Comparison of ENCODE assay signal across 8 cellular contexts in the genomic region with DNA sequence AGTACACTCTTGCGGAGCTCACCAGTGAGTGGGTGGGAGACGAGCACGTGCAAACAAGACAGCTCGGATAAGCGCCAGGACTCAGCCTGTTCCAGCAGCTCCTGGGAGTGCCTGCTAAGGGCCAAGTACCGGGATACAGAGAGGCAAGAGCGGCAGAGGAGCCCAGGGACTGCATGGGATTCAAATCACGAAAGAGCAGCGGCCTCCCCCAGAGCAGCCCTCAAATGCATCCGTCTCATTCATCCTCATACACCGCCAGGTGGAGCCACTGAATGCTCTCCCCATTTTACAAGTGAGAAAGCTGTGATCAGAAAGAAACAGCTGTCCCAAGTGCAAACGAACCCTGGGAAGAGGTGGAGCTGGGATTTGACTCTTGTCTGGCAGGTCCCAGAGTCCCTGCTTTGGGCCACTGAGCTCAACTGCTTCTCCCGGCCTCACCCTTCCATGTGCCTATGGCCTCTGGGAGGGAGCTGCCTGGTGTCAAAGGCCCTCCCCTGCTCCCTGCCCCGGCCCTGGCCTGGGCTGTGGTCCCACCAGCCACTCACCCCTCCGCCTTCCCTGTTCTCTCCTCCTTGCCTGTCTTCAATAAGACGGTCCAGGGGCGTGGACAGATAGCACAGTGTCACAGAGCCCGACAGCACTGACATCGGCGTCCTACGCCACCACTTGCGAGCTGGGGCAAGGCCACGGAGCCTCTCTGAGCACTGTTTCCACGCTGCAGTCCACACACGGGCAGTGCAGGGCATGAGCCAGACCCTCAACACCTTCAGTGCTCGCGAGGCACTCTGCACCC.
DNase-seq lines count a peak whose midpoint lies in the region; ATAC-seq lines count a peak whose summit lies in the region.

No MANE protein-coding gene starts in this region.

- intact Hi-C loops in left cardiac atrium (cut with DNase I): no loop called here

- H3K4me1 ChIP-seq in SJSA1 (replicated peaks): peaks cover 11% of the 10 kb centered on the region; the same call in 1 of the 2 replicates

- H3K36me3 ChIP-seq in SJSA1: no peaks in the 10 kb centered on the region; the same call in 1 of the 2 replicates

- no peak overlapping the region for H3K4me3 ChIP-seq in SJSA1

- H3K9me3 ChIP-seq in SJSA1 (replicated peaks): no peaks in the 10 kb centered on the region

- no peak overlapping the region for H3K27ac ChIP-seq in SJSA1

- DNase-seq in Daoy (ENCODE audit: low read depth) (peak; percentile 82), Kasumi-1 (lab: John Stamatoyannopoulos, UW) (peak; percentile 72 to 81), SJSA1 (ENCODE audit: low read depth in 1 of 2, low spot score in 2 of 2) (peak; percentile 57 to 62), amygdala (lab: John Stamatoyannopoulos, UW) (peak in 44 of 56 donors; percentile 22 to 85 (median 56)), left cardiac atrium (peak; percentile 79), putamen (ENCODE audit: low spot score) (peak; percentile 69)

- H3K27me3 ChIP-seq in SJSA1 (replicated peaks): no peaks in the 10 kb centered on the region

- ATAC-seq in left cardiac atrium (peak; percentile 49 to 50), GM21528 (IDR thresholded peaks at IDR 0.05; ENCODE audit: low FRiP score, unreplicated experiment) (no peak), GM21515 (IDR thresholded peaks at IDR 0.05; ENCODE audit: unreplicated experiment) (no peak)

Comparison
In these comparisons a context has a peak if more than half of its experiments do, and no peak if none do; other contexts are left out.
1. ATAC-seq: peak in left cardiac atrium (2 of 2); none in GM21528 (single experiment) and GM21515 (single experiment).
2. Peak in every context shown above with its lines, with median percentiles within 50 percentile points of each other: DNase-seq.